ENCODE assay signal across 15 cellular contexts in genomic region chr19:58345558-58345957, GRCh38. TPM values are rescaled to one million over a fixed set of nuclear protein-coding genes. Genes with fewer than 3 reads are reported as not detected.
A peak's percentile ranks its signal among the peaks of the same experiment; 100 is the strongest.
DNase-seq lines count a peak whose midpoint lies in the region; ATAC-seq and TF ChIP-seq lines count a peak whose summit lies in the region.
"Had no signal": no experiment of that assay in that cellular context is flagged by ENCODE, and none has a peak within 500 bp of the region (broad histone marks: within the 10 kb centered on the region; RNA-seq: fewer than 3 reads in every experiment).

No MANE protein-coding gene starts in this region.

- peaks cover 1% of the 10 kb centered on the region for H3K9me3 Mint-ChIP-seq in activated naive CD4-positive, alpha-beta T cell treated with anti-CD3 and anti-CD28 coated beads for 36 hours
- H3K9me3 Mint-ChIP-seq in activated CD8-positive, alpha-beta T cell treated with anti-CD3 and anti-CD28 coated beads for 36 hours: no peaks in the 10 kb centered on the region
- peaks cover 0 to 2% (median 0%) of the 10 kb centered on the region in 6 donors for H3K9me3 Mint-ChIP-seq in immature natural killer cell
- H3K9me3 Mint-ChIP-seq in type B pancreatic cell: no peaks in the 10 kb centered on the region

- H3K27ac Mint-ChIP-seq in activated naive CD4-positive, alpha-beta T cell treated with anti-CD3 and anti-CD28 coated beads for 36 hours: no peak overlapping the region
- peak overlapping the region; percentile 52 for H3K27ac Mint-ChIP-seq in activated CD8-positive, alpha-beta T cell treated with anti-CD3 and anti-CD28 coated beads for 36 hours
- H3K27ac Mint-ChIP-seq in immature natural killer cell: peak overlapping the region in 4 of 6 donors; percentile 4 to 54 (median 10)
- H3K27ac Mint-ChIP-seq in type B pancreatic cell: no peak overlapping the region

- peaks cover 3% of the 10 kb centered on the region for H3K27me3 Mint-ChIP-seq in activated naive CD4-positive, alpha-beta T cell treated with anti-CD3 and anti-CD28 coated beads for 36 hours (ENCODE audit: low read depth)
- H3K27me3 Mint-ChIP-seq in activated CD8-positive, alpha-beta T cell treated with anti-CD3 and anti-CD28 coated beads for 36 hours: no peaks in the 10 kb centered on the region
- H3K27me3 Mint-ChIP-seq in immature natural killer cell (ENCODE audit: low read depth in 3 of 3) (peaks cover 2 to 10% (median 5%) of the 10 kb centered on the region in 3 donors), type B pancreatic cell (peaks cover 33% of the 10 kb centered on the region)

- no peak for ATAC-seq in activated CD8-positive, alpha-beta T cell treated with anti-CD3 and anti-CD28 coated beads for 36 hours

- peak overlapping the region; percentile 68 for H3K4me3 Mint-ChIP-seq in activated naive CD4-positive, alpha-beta T cell treated with anti-CD3 and anti-CD28 coated beads for 36 hours
- H3K4me3 Mint-ChIP-seq in activated CD8-positive, alpha-beta T cell treated with anti-CD3 and anti-CD28 coated beads for 36 hours: peak overlapping the region; percentile 96
- H3K4me3 Mint-ChIP-seq in immature natural killer cell (peak overlapping the region; percentile 59 to 87 (median 74)), type B pancreatic cell (peak overlapping the region; percentile 81)

- POLR2A ChIA-PET in activated CD8-positive, alpha-beta T cell treated with anti-CD3 and anti-CD28 coated beads for 36 hours (lab: Charles Lee): interaction anchor here (0.7 to 2.9 kb wide), 3 partner anchors 10 to 34 kb away, joined by 3 to 14 read pairs (median 3); no protein-coding TSS in a partner anchor

- peaks cover 23% of the 10 kb centered on the region for H3K4me1 Mint-ChIP-seq in activated naive CD4-positive, alpha-beta T cell treated with anti-CD3 and anti-CD28 coated beads for 36 hours (ENCODE audit: low read depth)
- peaks cover 23% of the 10 kb centered on the region for H3K4me1 Mint-ChIP-seq in activated CD8-positive, alpha-beta T cell treated with anti-CD3 and anti-CD28 coated beads for 36 hours (ENCODE audit: low read depth)
- peaks cover 15 to 21% of the 10 kb centered on the region in 2 donors for H3K4me1 Mint-ChIP-seq in immature natural killer cell
- peaks cover 4% of the 10 kb centered on the region for H3K4me1 Mint-ChIP-seq in type B pancreatic cell (ENCODE audit: unreplicated experiment)

- TF ChIP-seq CTCF in activated CD8-positive, alpha-beta T cell treated with anti-CD3 and anti-CD28 coated beads for 36 hours (IDR thresholded peaks at IDR 0.05): no peak
- no peak for TF ChIP-seq CTCF in type B pancreatic cell (conservative IDR thresholded peaks at IDR 0.05)

- intact Hi-C loops in activated naive CD4-positive, alpha-beta T cell treated with anti-CD3 and anti-CD28 coated beads for 36 hours (cut with micrococcal nuclease): no loop called here
- intact Hi-C loops in activated CD8-positive, alpha-beta T cell treated with anti-CD3 and anti-CD28 coated beads for 36 hours (cut with micrococcal nuclease): no loop called here

- CTCF ChIA-PET in activated naive CD4-positive, alpha-beta T cell treated with anti-CD3 and anti-CD28 coated beads for 36 hours (lab: Charles Lee): no interaction called here
- CTCF ChIA-PET in activated CD8-positive, alpha-beta T cell treated with anti-CD3 and anti-CD28 coated beads for 36 hours (lab: Charles Lee): interaction anchor here (1.3 to 1.6 kb wide), 2 partner anchors 17 to 173 kb away, joined by 3 to 4 read pairs; partner anchors contain the start of gene ZNF497

- peaks cover 11% of the 10 kb centered on the region for H3K36me3 Mint-ChIP-seq in activated naive CD4-positive, alpha-beta T cell treated with anti-CD3 and anti-CD28 coated beads for 36 hours (ENCODE audit: low read depth)
- H3K36me3 Mint-ChIP-seq in activated CD8-positive, alpha-beta T cell treated with anti-CD3 and anti-CD28 coated beads for 36 hours (ENCODE audit: low read depth): peaks cover 24% of the 10 kb centered on the region
- peaks cover 9 to 19% (median 14%) of the 10 kb centered on the region in 3 donors for H3K36me3 Mint-ChIP-seq in immature natural killer cell
- peaks cover 15% of the 10 kb centered on the region for H3K36me3 Mint-ChIP-seq in type B pancreatic cell

- no peak for DNase-seq in activated naive CD4-positive, alpha-beta T cell treated with anti-CD3 and anti-CD28 coated beads for 36 hours
- no peak for DNase-seq in activated naive CD4-positive, alpha-beta T cell treated with Interleukin-2 at 50 U/mL for 16 hours
- DNase-seq in activated CD8-positive, alpha-beta T cell treated with anti-CD3 and anti-CD28 coated beads for 36 hours: no peak
- DNase-seq in immature natural killer cell (no peak), type B pancreatic cell (ENCODE audit: extremely low spot score, unreplicated experiment) (no peak), hippocampal formation (lab: John Stamatoyannopoulos, UW) (no peak), H4 (ENCODE audit: low spot score) (no peak), SK-N-DZ (ENCODE audit: low spot score) (no peak)
- DNase-seq: DMS79 treated with DMSO at 0.1 percent for 48 hours, KG1, NCI-H1694 treated with DMSO at 0.1 percent for 48 hours, NCI-H524 treated with DMSO at 0.1 percent for 48 hours, posterior cingulate gyrus, T-helper 9 cell, trophoblast cell had no signal

RNA-seq across cellular contexts. Expression of gene A1BG, which starts 7.7 kb away (rescaled TPM):
- 1 to 10 TPM; 6.1 to 7.4 TPM for total RNA-seq in activated naive CD4-positive, alpha-beta T cell treated with anti-CD3 and anti-CD28 coated beads for 36 hours
- total RNA-seq in activated CD8-positive, alpha-beta T cell treated with anti-CD3 and anti-CD28 coated beads for 36 hours: 10 to 100 TPM; 35.2 to 36.2 TPM
- polyA plus RNA-seq in immature natural killer cell: 10 to 100 TPM; 14.4 to 33.4 (median 32.4) TPM
- total RNA-seq in type B pancreatic cell (ENCODE audit: low replicate concordance): 5.1 and 11.7 TPM in 2 replicates
- 24.5 and 31.5 TPM in 2 replicates for total RNA-seq in H4 (2014; rRNA removed; shearing (Covaris generic))
- 31.4 and 35.2 TPM in 2 replicates for polyA plus RNA-seq in SK-N-DZ (2014; cell fraction: cytosol; rRNA removed)
- 33.5 and 55.0 TPM in 2 replicates for polyA plus RNA-seq in SK-N-DZ (2014; cell fraction: nucleus; rRNA removed)

RNA-seq across cellular contexts. Expression of gene ZNF497, which starts 17.0 kb away (rescaled TPM):
- total RNA-seq in activated naive CD4-positive, alpha-beta T cell treated with anti-CD3 and anti-CD28 coated beads for 36 hours: under 1 TPM; 0.40 to 0.41 TPM
- 1 to 10 TPM; 1.3 to 1.6 TPM for total RNA-seq in activated CD8-positive, alpha-beta T cell treated with anti-CD3 and anti-CD28 coated beads for 36 hours
- polyA plus RNA-seq in immature natural killer cell: under 1 TPM; 0.40 to 0.91 (median 0.62) TPM
- total RNA-seq in type B pancreatic cell (ENCODE audit: low replicate concordance): 4.1 and 8.1 TPM in 2 replicates
- total RNA-seq in H4 (2014; rRNA removed; shearing (Covaris generic)): 1.6 and 5.1 TPM in 2 replicates
- polyA plus RNA-seq in SK-N-DZ (2014; cell fraction: cytosol; rRNA removed): 1.2 and 1.5 TPM in 2 replicates
- polyA plus RNA-seq in SK-N-DZ (2014; cell fraction: nucleus; rRNA removed): 3.8 and 6.7 TPM in 2 replicates

RNA-seq across cellular contexts. Expression of gene ZSCAN22, which starts 18.8 kb away (rescaled TPM):
- total RNA-seq in activated naive CD4-positive, alpha-beta T cell treated with anti-CD3 and anti-CD28 coated beads for 36 hours: 1 to 10 TPM; 1.2 to 1.3 TPM
- 1 to 10 TPM; 2.6 to 2.9 TPM for total RNA-seq in activated CD8-positive, alpha-beta T cell treated with anti-CD3 and anti-CD28 coated beads for 36 hours
- 1 to 10 TPM in 2 of 3 donors, under 1 TPM in 1; 0.90 to 3.0 (median 2.1) TPM for polyA plus RNA-seq in immature natural killer cell
- 4.2 and 5.4 TPM in 2 replicates for total RNA-seq in type B pancreatic cell (ENCODE audit: low replicate concordance)
- total RNA-seq in H4 (2014; rRNA removed; shearing (Covaris generic)): 2.6 and 2.8 TPM in 2 replicates
- polyA plus RNA-seq in SK-N-DZ (2014; cell fraction: cytosol; rRNA removed): 2.0 and 2.4 TPM in 2 replicates
- 0.96 and 1.1 TPM in 2 replicates for polyA plus RNA-seq in SK-N-DZ (2014; cell fraction: nucleus; rRNA removed)

RNA-seq across cellular contexts. Expression of gene ZNF837, which starts 35.3 kb away (rescaled TPM):
- 1 to 10 TPM; 1.7 to 1.9 TPM for total RNA-seq in activated naive CD4-positive, alpha-beta T cell treated with anti-CD3 and anti-CD28 coated beads for 36 hours
- 1 to 10 TPM; 1.5 to 1.6 TPM for total RNA-seq in activated CD8-positive, alpha-beta T cell treated with anti-CD3 and anti-CD28 coated beads for 36 hours
- polyA plus RNA-seq in immature natural killer cell: 1 to 10 TPM; 1.2 to 3.6 (median 1.4) TPM
- 2.8 and 3.8 TPM in 2 replicates for total RNA-seq in type B pancreatic cell (ENCODE audit: low replicate concordance)
- 1.4 and 1.9 TPM in 2 replicates for total RNA-seq in H4 (2014; rRNA removed; shearing (Covaris generic))
- polyA plus RNA-seq in SK-N-DZ (2014; cell fraction: cytosol; rRNA removed): 2.4 and 4.2 TPM in 2 replicates
- 1.7 and 5.6 TPM in 2 replicates for polyA plus RNA-seq in SK-N-DZ (2014; cell fraction: nucleus; rRNA removed)

RNA-seq across cellular contexts. Expression of gene ERVK3-1, which starts 40.4 kb away (rescaled TPM):
- total RNA-seq in activated naive CD4-positive, alpha-beta T cell treated with anti-CD3 and anti-CD28 coated beads for 36 hours: 10 to 100 TPM; 24.5 to 27.7 TPM
- 10 to 100 TPM; 40.6 to 43.0 TPM for total RNA-seq in activated CD8-positive, alpha-beta T cell treated with anti-CD3 and anti-CD28 coated beads for 36 hours
- polyA plus RNA-seq in immature natural killer cell: 100 to 1,000 TPM in 1 of 3 donors, 10 to 100 TPM in 2; 76.5 to 113 (median 91.6) TPM
- total RNA-seq in type B pancreatic cell (ENCODE audit: low replicate concordance): 35.2 and 36.8 TPM in 2 replicates
- 96.6 and 120 TPM in 2 replicates for total RNA-seq in H4 (2014; rRNA removed; shearing (Covaris generic))
- polyA plus RNA-seq in SK-N-DZ (2014; cell fraction: cytosol; rRNA removed): 62.0 and 69.1 TPM in 2 replicates
- polyA plus RNA-seq in SK-N-DZ (2014; cell fraction: nucleus; rRNA removed): 111 and 132 TPM in 2 replicates

Comparison
In these comparisons a context has a peak if more than half of its experiments do, and no peak if none do; other contexts are left out.
1. H3K27ac Mint-ChIP-seq: peak in activated CD8-positive, alpha-beta T cell treated with anti-CD3 and anti-CD28 coated beads for 36 hours (single experiment) and immature natural killer cell (4 of 6); none in activated naive CD4-positive, alpha-beta T cell treated with anti-CD3 and anti-CD28 coated beads for 36 hours (single experiment) and type B pancreatic cell (single experiment).
2. Peak in every context shown above with its lines, with median percentiles within 50 percentile points of each other: H3K4me3 Mint-ChIP-seq.